ENCODE assay signal across 8 cellular contexts in genomic region chrX:16712116-16712824, GRCh38. TPM values are rescaled to one million over a fixed set of nuclear protein-coding genes. Genes with fewer than 3 reads are reported as not detected.
A peak's percentile ranks its signal among the peaks of the same experiment; 100 is the strongest.
DNase-seq lines count a peak whose midpoint lies in the region; ATAC-seq and TF ChIP-seq lines count a peak whose summit lies in the region.

Gene CTPS2, minus strand, starts transcription at chrX:16712669. Its CDS starts 9,767 bp downstream, at chrX:16702902.

- peak; percentile 67 for ATAC-seq in GM21576 (IDR thresholded peaks at IDR 0.05; ENCODE audit: unreplicated experiment)
- peak; percentile 91 for ATAC-seq in IMR-90 (ENCODE audit: low read depth)
- ATAC-seq in left ventricle myocardium superior: peak; percentile 96
- ATAC-seq in psoas muscle: peak; percentile 84 to 92 (median 89)

- H3K27ac ChIP-seq in IMR-90 (ENCODE audit: insufficient read depth, low read length) (peak within 1 kb of the TSS; percentile 68), SU-DHL-6 (ENCODE audit: low read depth, low read length) (peak within 1 kb of the TSS; percentile 90), ascending aorta (peak within 1 kb of the TSS; percentile 85 to 90), psoas muscle (peak within 1 kb of the TSS; percentile 80)

- CTCF ChIA-PET in IMR-90 (lab: Yijun Ruan, JAX): no interaction called here

- peak within 1 kb of the TSS; percentile 59 for H4K91ac ChIP-seq in IMR-90 (ENCODE audit: insufficient read depth, low read depth, low read length)

- H3K9ac ChIP-seq in IMR-90 (ENCODE audit: low read depth, low read length): peak within 1 kb of the TSS; percentile 63
- H3K9ac ChIP-seq in SU-DHL-6 (ENCODE audit: low read length): peak within 1 kb of the TSS; percentile 93

- intact Hi-C loops in IMR-90 (cut with micrococcal nuclease) (no loop called here), ascending aorta (cut with DNase I) (loop anchor here (10.0 kb wide), 1 partner anchor 1713 kb away; the partner anchor contains the start of gene CDKL5), left ventricle myocardium superior (cut with micrococcal nuclease) (no loop called here), psoas muscle (cut with DNase I) (loop anchor here in 1 of 2 donors (10.0 kb wide), 1 partner anchor 857 kb away; the partner anchor contains the start of gene AP1S2)

- H3F3A ChIP-seq in SU-DHL-6 (ENCODE audit: insufficient read depth): peaks cover 27% of the 10 kb centered on the region

- H4K20me1 ChIP-seq in IMR-90 (ENCODE audit: insufficient read depth, low read length) (no peaks in the 10 kb centered on the region), SU-DHL-6 (ENCODE audit: low read depth, low read length) (no peaks in the 10 kb centered on the region)

- H3K9me1 ChIP-seq in IMR-90 (ENCODE audit: insufficient read depth, low read length): no peaks in the 10 kb centered on the region

- H2AK9ac ChIP-seq in IMR-90 (replicated peaks; ENCODE audit: low read depth, low read length, poor library complexity): peak within 1 kb of the TSS; percentile 93

- peak within 1 kb of the TSS; percentile 96 for H3K14ac ChIP-seq in IMR-90 (replicated peaks; ENCODE audit: low read depth, low read length)

- DNase-seq in G401 (ENCODE audit: low spot score) (peak; percentile 57), IMR-90 (peak; percentile 48), ascending aorta (ENCODE audit: low spot score in 2 of 2) (peak; percentile 18 to 81), left ventricle myocardium superior (peak; percentile 74), psoas muscle (peak; percentile 65 to 77), KG1 (lab: John Stamatoyannopoulos, UW) (no peak)

- H3K9me2 ChIP-seq in SU-DHL-6 (replicated peaks; ENCODE audit: insufficient read depth, low read length): no peaks in the 10 kb centered on the region

- H3K9me3 ChIP-seq in IMR-90 (ENCODE audit: control insufficient read depth, insufficient read depth, low read length): no peaks in the 10 kb centered on the region
- H3K9me3 ChIP-seq in SU-DHL-6 (ENCODE audit: insufficient read depth, low read length): no peaks in the 10 kb centered on the region
- no peaks in the 10 kb centered on the region for H3K9me3 ChIP-seq in ascending aorta
- H3K9me3 ChIP-seq in psoas muscle: no peaks in the 10 kb centered on the region

- no peak within 1 kb of the TSS for H2BK20ac ChIP-seq in IMR-90 (ENCODE audit: low read depth, low read length)

- peak within 1 kb of the TSS; percentile 90 for H3K18ac ChIP-seq in IMR-90 (ENCODE audit: low read depth, low read length)

- H3K4me1 ChIP-seq in IMR-90 (ENCODE audit: control insufficient read depth, insufficient read depth, low read length): no peaks in the 10 kb centered on the region; the same call in 1 of the 2 replicates
- no peaks in the 10 kb centered on the region for H3K4me1 ChIP-seq in ascending aorta
- H3K4me1 ChIP-seq in psoas muscle: no peaks in the 10 kb centered on the region

- H3K36me3 ChIP-seq in IMR-90 (ENCODE audit: control insufficient read depth, insufficient read depth, low read length) (no peaks in the 10 kb centered on the region), SU-DHL-6 (ENCODE audit: low read length) (no peaks in the 10 kb centered on the region), ascending aorta (no peaks in the 10 kb centered on the region), psoas muscle (ENCODE audit: insufficient read depth in 1 of 2, low read depth in 1 of 2) (peaks cover 0 to 7% of the 10 kb centered on the region in 2 donors)

- H4K8ac ChIP-seq in IMR-90 (ENCODE audit: low read depth in 2 of 2, low read length in 2 of 2): peak within 1 kb of the TSS; percentile 51 to 94; a peak in 3 of 4 replicates

- no peak for TF ChIP-seq CTCF in IMR-90 (conservative IDR thresholded peaks at IDR 0.05; ENCODE audit: low read depth, low read length)
- TF ChIP-seq CTCF in SU-DHL-6 (IDR thresholded peaks at IDR 0.05; ENCODE audit: insufficient read depth, low read length, poor library complexity, severe bottlenecking): no peak
- TF ChIP-seq CTCF in ascending aorta (IDR thresholded peaks at IDR 0.05): no peak
- TF ChIP-seq CTCF in psoas muscle (IDR thresholded peaks at IDR 0.05): no peak

- 3% methylated on average over 23 of the region's 62 CpGs; no CpG with 5 or more reads in 1 of the 2 experiments for WGBS in IMR-90 (ENCODE audit: extremely low coverage in 2 of 2, insufficient read length in 1 of 2), 2 experiments
- 0 to 2% (median 0%) methylated on average over 7 to 60 of the region's 62 CpGs for WGBS in psoas muscle, 3 donors

- peak within 1 kb of the TSS; percentile 73; the same call in 1 of the 2 replicates for H2BK120ac ChIP-seq in IMR-90 (ENCODE audit: low read depth, low read length)

- peaks cover 2 to 11% of the 10 kb centered on the region in 2 experiments; a peak in 2 of 4 replicates for H3K79me1 ChIP-seq in IMR-90 (ENCODE audit: low read depth in 1 of 2, low read length in 2 of 2)

- peaks cover 6% of the 10 kb centered on the region; the same call in 1 of the 2 replicates for H3K27me3 ChIP-seq in IMR-90 (ENCODE audit: control insufficient read depth, insufficient read depth, low read length)
- no peaks in the 10 kb centered on the region for H3K27me3 ChIP-seq in SU-DHL-6 (ENCODE audit: low read length)
- H3K27me3 ChIP-seq in ascending aorta: no peaks in the 10 kb centered on the region
- H3K27me3 ChIP-seq in psoas muscle (ENCODE audit: insufficient read depth in 3 of 3, low read length in 2 of 3): peaks cover 0 to 46% (median 0%) of the 10 kb centered on the region in 3 donors

- peak within 1 kb of the TSS; percentile 91 for H4K5ac ChIP-seq in IMR-90 (ENCODE audit: low read depth, low read length)

- dilution Hi-C loops in IMR-90 (cut with HindIII; ENCODE audit: low sequenced_read_pairs, unreplicated experiment): no loop called here

- peak within 1 kb of the TSS; percentile 71 for H2BK5ac ChIP-seq in IMR-90 (ENCODE audit: low read depth, low read length, poor library complexity, severe bottlenecking)

- H2AFZ ChIP-seq in IMR-90 (replicated peaks; ENCODE audit: low read length, poor library complexity) (peak within 1 kb of the TSS; percentile 98), SU-DHL-6 (ENCODE audit: low read depth, low read length, severe bottlenecking) (peak within 1 kb of the TSS; percentile 71)

- H3K4me3 ChIP-seq in IMR-90 (ENCODE audit: insufficient read depth, low read depth, low read length) (peak within 1 kb of the TSS; percentile 86), SU-DHL-6 (ENCODE audit: insufficient read depth, low read length, poor library complexity, severe bottlenecking) (peak within 1 kb of the TSS; percentile 64), ascending aorta (peak within 1 kb of the TSS; percentile 67 to 68), psoas muscle (peak within 1 kb of the TSS; percentile 87)

- peak within 1 kb of the TSS; percentile 65; the same call in 1 of the 2 replicates for H3K56ac ChIP-seq in IMR-90 (ENCODE audit: extremely low read depth, insufficient read depth, low read length)

- POLR2A ChIA-PET in IMR-90 (lab: Charles Lee; ENCODE audit: unreplicated experiment): no interaction called here

- in situ Hi-C loops in G401 (cut with HindIII; ENCODE audit: low sequenced_read_pairs): no loop called here
- in situ Hi-C loops in IMR-90 (cut with MboI; ENCODE audit: low sequenced_read_pairs): no loop called here

- H2AK5ac ChIP-seq in IMR-90 (ENCODE audit: low read depth, low read length): peak within 1 kb of the TSS; percentile 51

- no TSS peak for BruUV-seq in IMR-90 (replicated peaks; lab: Mats Ljungman, UMichigan)

- H3K4me2 ChIP-seq in IMR-90 (ENCODE audit: low read depth, low read length) (peak within 1 kb of the TSS; percentile 92), SU-DHL-6 (ENCODE audit: low read depth, low read length, poor library complexity, severe bottlenecking) (peak within 1 kb of the TSS; percentile 92)

- H3K79me2 ChIP-seq in SU-DHL-6 (ENCODE audit: insufficient read depth, low read length): peaks cover 23% of the 10 kb centered on the region; the same call in 1 of the 2 replicates

- TF ChIP-seq POLR2A in IMR-90 (IDR thresholded peaks at IDR 0.05; ENCODE audit: low read depth, low read length): no peak

- H3K4ac ChIP-seq in IMR-90 (ENCODE audit: low read depth, low read length): peak within 1 kb of the TSS; percentile 76

- no peak within 1 kb of the TSS for H2BK15ac ChIP-seq in IMR-90 (ENCODE audit: low read depth, low read length)

- peak within 1 kb of the TSS; percentile 87 for H3K23ac ChIP-seq in IMR-90 (ENCODE audit: low read depth, low read length)

- TF ChIP-seq RAD21 in IMR-90 (IDR thresholded peaks at IDR 0.05; ENCODE audit: low read length): no peak

TF ChIP-seq in IMR-90, 13 proteins besides CTCF, POLR2A, EP300 and RAD21 (continues in another document):
- TF ChIP-seq MAFK (IDR thresholded peaks at IDR 0.05; ENCODE audit: low read depth, low read length) (no peak), FOS (IDR thresholded peaks at IDR 0.05; ENCODE audit: low read depth, low read length) (no peak), MAZ (IDR thresholded peaks at IDR 0.05; ENCODE audit: borderline replicate concordance, low read depth, low read length) (no peak), USF2 (IDR thresholded peaks at IDR 0.05; ENCODE audit: low read depth, low read length) (no peak), CEBPB (IDR thresholded peaks at IDR 0.05; ENCODE audit: low read depth, low read length) (no peak), NFE2L2 (IDR thresholded peaks at IDR 0.05; ENCODE audit: low read depth, low read length) (no peak), RFX5 (IDR thresholded peaks at IDR 0.05; ENCODE audit: low read depth, low read length) (no peak)

RNA-seq across cellular contexts. Expression of gene CTPS2, which starts in this region (rescaled TPM):
- total RNA-seq in G401 (2014; rRNA removed; shearing (Covaris generic)): 16.4 and 20.5 TPM in 2 replicates
- total RNA-seq in IMR-90 (2012; rRNA removed): 13.1 and 16.1 TPM in 2 replicates
- 4.7 and 6.0 TPM in 2 replicates for polyA plus RNA-seq in IMR-90 (2012; rRNA removed)
- polyA plus RNA-seq in IMR-90 (2012; cell fraction: cytosol; rRNA removed): 1.4 and 3.1 TPM in 2 replicates
- 1.7 and 10.1 TPM in 2 replicates for polyA plus RNA-seq in IMR-90 (2012; cell fraction: nucleus; rRNA removed; ENCODE audit: low replicate concordance)
- total RNA-seq in ascending aorta: 12.6 TPM
- total RNA-seq in left ventricle myocardium superior: 5.7 TPM
- 1 to 10 TPM; 2.5 to 3.8 (median 3.0) TPM for total RNA-seq in psoas muscle
- 1 to 10 TPM; 1.1 to 2.4 (median 1.2) TPM for polyA plus RNA-seq in psoas muscle
